In genomic region chr12:47867496-47867941, GRCh38 we compare ENCODE assay signal across 9 cellular contexts. TPM values are rescaled to one million over a fixed set of nuclear protein-coding genes. Genes with fewer than 3 reads are reported as not detected.
DNase-seq lines count a peak whose midpoint lies in the region; ATAC-seq and TF ChIP-seq lines count a peak whose summit lies in the region.
"Had no signal": no experiment of that assay in that cellular context is flagged by ENCODE, and none has a peak within 500 bp of the region (broad histone marks: within the 10 kb centered on the region; RNA-seq: fewer than 3 reads in every experiment).

No MANE protein-coding gene starts in this region.

- no peaks in the 10 kb centered on the region for H3K9me3 Mint-ChIP-seq in activated CD4-positive, alpha-beta T cell treated with anti-CD3 and anti-CD28 coated beads for 36 hours (ENCODE audit: low read depth)

- peaks cover 78% of the 10 kb centered on the region for H3K36me3 Mint-ChIP-seq in activated CD4-positive, alpha-beta T cell treated with anti-CD3 and anti-CD28 coated beads for 36 hours (ENCODE audit: low read depth)

- ATAC-seq in activated CD4-positive, alpha-beta T cell treated with anti-CD3 and anti-CD28 coated beads for 36 hours, result peak; percentile 89
- no peak for ATAC-seq in left lobe of liver

- H3K36me3 ChIP-seq in colonic mucosa (no peaks in the 10 kb centered on the region), esophagus squamous epithelium (peaks cover 0 to 13% (median 10%) of the 10 kb centered on the region in 3 donors)
- H3K36me3 ChIP-seq: cardiac muscle cell had no signal

- H3K27me3 Mint-ChIP-seq in activated CD4-positive, alpha-beta T cell treated with anti-CD3 and anti-CD28 coated beads for 36 hours, result no peaks in the 10 kb centered on the region

- H3K4me3 ChIP-seq in colonic mucosa, result no peak overlapping the region
- no peak overlapping the region for H3K4me3 ChIP-seq in esophagus squamous epithelium
- H3K4me3 ChIP-seq: cardiac muscle cell had no signal

- peak overlapping the region; percentile 90 for H3K27ac Mint-ChIP-seq in activated CD4-positive, alpha-beta T cell treated with anti-CD3 and anti-CD28 coated beads for 36 hours

- TF ChIP-seq CTCF in colonic mucosa (IDR thresholded peaks at IDR 0.05) (no peak), GM10248 (IDR thresholded peaks at IDR 0.05; ENCODE audit: control extremely low read depth, extremely low read depth, low read depth, missing control alignments) (no peak), esophagus squamous epithelium (IDR thresholded peaks at IDR 0.05) (no peak)

- intact Hi-C loops in activated CD4-positive, alpha-beta T cell treated with anti-CD3 and anti-CD28 coated beads for 36 hours (cut with DNase I, micrococcal nuclease), result loop anchor here (1.0 to 5.0 kb wide), 2 partner anchors 18 to 80 kb away; no protein-coding TSS in a partner anchor
- intact Hi-C loops in colonic mucosa (cut with DNase I) (no loop called here), esophagus squamous epithelium (cut with DNase I) (loop anchor here (10.0 kb wide), 1 partner anchor 87 kb away; no protein-coding TSS in a partner anchor)

- H3K9me3 ChIP-seq in colonic mucosa, result no peaks in the 10 kb centered on the region
- H3K9me3 ChIP-seq in esophagus squamous epithelium, result no peaks in the 10 kb centered on the region

- no peak overlapping the region for H3K9ac ChIP-seq in colonic mucosa (ENCODE audit: low read depth in 2 of 2, low read length in 2 of 2)

- no peak overlapping the region for H3K27ac ChIP-seq in colonic mucosa
- H3K27ac ChIP-seq in esophagus squamous epithelium, result peak overlapping the region in 1 of 4 donors; percentile 25
- H3K27ac ChIP-seq: cardiac muscle cell had no signal

- peak; percentile 78 for DNase-seq in activated CD4-positive, alpha-beta T cell treated with anti-CD3 and anti-CD28 coated beads for 36 hours
- no peak for DNase-seq in activated CD4-positive, alpha-beta T cell treated with anti-CD3 and anti-CD28 coated beads for 4 hours
- DNase-seq in RKO (ENCODE audit: low spot score) (peak; percentile 41), colonic mucosa (peak; percentile 19), GM10248 (ENCODE audit: extremely low spot score) (no peak), left lobe of liver (ENCODE audit: low spot score) (no peak), esophagus squamous epithelium (lab: John Stamatoyannopoulos, UW) (no peak)
- peak; percentile 57 to 66 for DNase-seq in stimulated activated CD4-positive, alpha-beta T cell treated with anti-CD3 and anti-CD28 coated beads, Interleukin-15, amount 100 ng/mL, for 48 hours (ENCODE audit: low read depth in 2 of 2)

- TF ChIP-seq POLR2A in esophagus squamous epithelium (IDR thresholded peaks at IDR 0.05), result no peak

- H3K4me1 Mint-ChIP-seq in activated CD4-positive, alpha-beta T cell treated with anti-CD3 and anti-CD28 coated beads for 36 hours, result peaks cover 72% of the 10 kb centered on the region

- CTCF ChIA-PET in activated CD4-positive, alpha-beta T cell treated with anti-CD3 and anti-CD28 coated beads for 36 hours (lab: Charles Lee), result interaction anchor here (0.6 to 2.2 kb wide), 13 partner anchors 11 to 296 kb away, joined by 3 to 24 read pairs (median 4); partner anchors contain the start of gene VDR
- CTCF ChIA-PET in GM10248 (lab: Yijun Ruan, JAX), result interaction anchor here (1.1 to 8.8 kb wide), 5 partner anchors 11 to 298 kb away, joined by 3 to 145 read pairs (median 5); no protein-coding TSS in a partner anchor

- H3K4me1 ChIP-seq in colonic mucosa, result no peaks in the 10 kb centered on the region
- H3K4me1 ChIP-seq in esophagus squamous epithelium, result peaks cover 23 to 51% (median 31%) of the 10 kb centered on the region in 3 donors

- POLR2A ChIA-PET in activated CD4-positive, alpha-beta T cell treated with anti-CD3 and anti-CD28 coated beads for 36 hours (lab: Charles Lee), result interaction anchor here (1.1 to 5.3 kb wide), 2 partner anchors 17 to 36 kb away, joined by 6 to 69 read pairs; no protein-coding TSS in a partner anchor
- POLR2A ChIA-PET in GM10248 (lab: Yijun Ruan, JAX), result interaction anchor here (0.5 to 1.1 kb wide), 2 partner anchors 13 to 424 kb away, joined by 3 read pairs; no protein-coding TSS in a partner anchor

- 52 to 100% methylated on average over 1 to 2 of the region's 4 CpGs for WGBS in esophagus squamous epithelium, 2 donors

- H3K27me3 ChIP-seq in colonic mucosa, result no peaks in the 10 kb centered on the region
- H3K27me3 ChIP-seq in esophagus squamous epithelium, result no peaks in the 10 kb centered on the region
- H3K27me3 ChIP-seq: cardiac muscle cell had no signal

- peak overlapping the region; percentile 3 for H3K4me3 Mint-ChIP-seq in activated CD4-positive, alpha-beta T cell treated with anti-CD3 and anti-CD28 coated beads for 36 hours

RNA-seq across cellular contexts. Expression of gene VDR, which starts 37.3 kb away (rescaled TPM):
- 100 to 1,000 TPM; 108 to 124 TPM for total RNA-seq in activated CD4-positive, alpha-beta T cell treated with anti-CD3 and anti-CD28 coated beads for 36 hours
- total RNA-seq in colonic mucosa (100 to 1,000 TPM; 124 to 140 TPM), left lobe of liver (0.28 TPM), esophagus squamous epithelium (10 to 100 TPM; 16.6 to 25.0 (median 21.3) TPM)
- total RNA-seq: cardiac muscle cell had no signal

RNA-seq across cellular contexts. Expression of gene HDAC7, which starts 47.8 kb away (rescaled TPM):
- 100 to 1,000 TPM; 331 to 385 TPM for total RNA-seq in activated CD4-positive, alpha-beta T cell treated with anti-CD3 and anti-CD28 coated beads for 36 hours
- total RNA-seq in colonic mucosa, result 10 to 100 TPM; 27.3 to 29.7 TPM
- total RNA-seq in left lobe of liver, result 8.1 TPM
- total RNA-seq in esophagus squamous epithelium, result 10 to 100 TPM; 19.8 to 37.2 (median 24.0) TPM

Comparison
In these comparisons a context has a peak if more than half of its experiments do, and no peak if none do; other contexts are left out.
1. DNase-seq: peak in activated CD4-positive, alpha-beta T cell treated with anti-CD3 and anti-CD28 coated beads for 36 hours (single experiment), RKO (single experiment), colonic mucosa (single experiment) and stimulated activated CD4-positive, alpha-beta T cell treated with anti-CD3 and anti-CD28 coated beads, Interleukin-15, amount 100 ng/mL, for 48 hours (2 of 2); none in activated CD4-positive, alpha-beta T cell treated with anti-CD3 and anti-CD28 coated beads for 4 hours (0 of 2), GM10248 (single experiment), left lobe of liver (single experiment) and esophagus squamous epithelium (single experiment).
2. RNA of gene VDR, which starts 37.3 kb away (total RNA-seq): 124 to 140 TPM in colonic mucosa, 108 to 124 TPM in activated CD4-positive, alpha-beta T cell treated with anti-CD3 and anti-CD28 coated beads for 36 hours and 16.6 to 25.0 TPM in esophagus squamous epithelium; 0.28 TPM in left lobe of liver (single experiment); every median in the first group is over 10 times any median in the second.
3. RNA of gene HDAC7, which starts 47.8 kb away (total RNA-seq): 331 to 385 TPM in activated CD4-positive, alpha-beta T cell treated with anti-CD3 and anti-CD28 coated beads for 36 hours; 27.3 to 29.7 TPM in colonic mucosa, 19.8 to 37.2 TPM in esophagus squamous epithelium and 8.1 TPM in left lobe of liver (single experiment); every median in the first group is over 4 times any median in the second.